ENCODE assay signal across 8 cellular contexts in genomic region chr18:55405655-55406373, GRCh38.
DNase-seq lines count a peak whose midpoint lies in the region; ATAC-seq and TF ChIP-seq lines count a peak whose summit lies in the region.

No MANE protein-coding gene starts in this region.

- dilution Hi-C loops in IMR-90 (cut with HindIII; ENCODE audit: low sequenced_read_pairs, unreplicated experiment): no loop called here

- ATAC-seq in IMR-90 (ENCODE audit: low read depth): peak; percentile 44
- no peak for ATAC-seq in GM21360 (IDR thresholded peaks at IDR 0.05; ENCODE audit: unreplicated experiment)

- H3K56ac ChIP-seq in IMR-90 (ENCODE audit: extremely low read depth, insufficient read depth, low read length): peak overlapping the region; percentile 64

- TF ChIP-seq CTCF in IMR-90 (conservative IDR thresholded peaks at IDR 0.05; ENCODE audit: low read depth, low read length) (no peak), RWPE1 (conservative IDR thresholded peaks at IDR 0.05; ENCODE audit: low read depth) (no peak), epithelial cell of proximal tubule (conservative IDR thresholded peaks at IDR 0.05; ENCODE audit: low read depth, low read length) (peak; percentile 27), nephron (IDR thresholded peaks at IDR 0.05; ENCODE audit: unreplicated experiment in 3 of 3) (no peak)

- TF ChIP-seq POLR2A in IMR-90 (IDR thresholded peaks at IDR 0.05; ENCODE audit: low read depth, low read length): no peak

- H3K4me1 Mint-ChIP-seq in nephron: peaks cover 73% of the 10 kb centered on the region

- peak overlapping the region; percentile 97 for H3K4me2 ChIP-seq in IMR-90 (ENCODE audit: low read depth, low read length)

- 0 out of 2 replicates have a peak overlapping the region, but pooled peaks have one; percentile 8 for H4K91ac ChIP-seq in IMR-90 (ENCODE audit: insufficient read depth, low read depth, low read length)

- peaks cover 7% of the 10 kb centered on the region for H3K4me1 ChIP-seq in IMR-90 (ENCODE audit: control insufficient read depth, insufficient read depth, low read length)

- no CpG with 5 or more reads among the region's 6 CpGs for WGBS in IMR-90 (ENCODE audit: extremely low coverage in 2 of 2, insufficient read length in 1 of 2), 2 experiments

- H3K4me3 ChIP-seq in IMR-90 (ENCODE audit: insufficient read depth, low read depth, low read length) (peak overlapping the region; percentile 9; the same call in 1 of the 2 replicates), epithelial cell of proximal tubule (ENCODE audit: low read depth, low read length) (no peak overlapping the region)

- no peaks in the 10 kb centered on the region; the same call in 1 of the 2 replicates for H3K36me3 ChIP-seq in IMR-90 (ENCODE audit: control insufficient read depth, insufficient read depth, low read length)

- peak overlapping the region; percentile 82 for H2BK5ac ChIP-seq in IMR-90 (ENCODE audit: low read depth, low read length, poor library complexity, severe bottlenecking)

- H4K20me1 ChIP-seq in IMR-90 (ENCODE audit: insufficient read depth, low read length): no peaks in the 10 kb centered on the region

- peak; percentile 77 for DNase-seq in AG08395 (ENCODE audit: low spot score)
- DNase-seq in IMR-90: peak; percentile 95
- DNase-seq in RWPE1 (ENCODE audit: low spot score): peak; percentile 55
- DNase-seq in epithelial cell of proximal tubule (ENCODE audit: low read depth): peak; percentile 56
- no peak for DNase-seq in activated CD8-positive, alpha-beta memory T cell treated with anti-CD3 and anti-CD28 coated beads, Interleukin-2, amount 50 U/mL, for 48 hours
- DNase-seq in activated gamma-delta T cell (lab: John Stamatoyannopoulos, UW): no peak

- peaks cover 28 to 77% of the 10 kb centered on the region in 2 experiments for H3K79me1 ChIP-seq in IMR-90 (ENCODE audit: low read depth in 1 of 2, low read length in 2 of 2)

- intact Hi-C loops in IMR-90 (cut with micrococcal nuclease): no loop called here

- no peaks in the 10 kb centered on the region for H3K27me3 ChIP-seq in IMR-90 (ENCODE audit: control insufficient read depth, insufficient read depth, low read length)

- H3K9ac ChIP-seq in IMR-90 (ENCODE audit: low read depth, low read length): peak overlapping the region; percentile 62; the same call in 1 of the 2 replicates

- H3K27ac Mint-ChIP-seq in nephron: peak overlapping the region; percentile 85 to 98 (median 88)

- POLR2A ChIA-PET in IMR-90 (lab: Charles Lee; ENCODE audit: unreplicated experiment) (interaction anchor here (0.6 kb wide), 1 partner anchor 670 kb away, joined by 3 read pairs; no protein-coding TSS in a partner anchor), RWPE1 (lab: Yijun Ruan, JAX; ENCODE audit: low non-redundant PET) (no interaction called here)

- peak overlapping the region; percentile 47 to 70; a peak in 1 of 4 replicates for H4K8ac ChIP-seq in IMR-90 (ENCODE audit: low read depth in 2 of 2, low read length in 2 of 2)

- H3K27ac ChIP-seq in IMR-90 (ENCODE audit: insufficient read depth, low read length): peak overlapping the region; percentile 32; the same call in 1 of the 2 replicates
- H3K27ac ChIP-seq in RWPE1: no peak overlapping the region

- H3K14ac ChIP-seq in IMR-90 (replicated peaks; ENCODE audit: low read depth, low read length): peak overlapping the region; percentile 46; the same call in 1 of the 2 replicates

- BruUV-seq in IMR-90 (replicated peaks; lab: Mats Ljungman, UMichigan): no TSS peak

- H2AK5ac ChIP-seq in IMR-90 (ENCODE audit: low read depth, low read length): no peak overlapping the region

- H3K4me3 Mint-ChIP-seq in nephron: peak overlapping the region; percentile 32 to 70 (median 50)

- peak overlapping the region; percentile 86 for H3K18ac ChIP-seq in IMR-90 (ENCODE audit: low read depth, low read length)

- peak overlapping the region; percentile 69 for H4K5ac ChIP-seq in IMR-90 (ENCODE audit: low read depth, low read length)

- H3K9me1 ChIP-seq in IMR-90 (ENCODE audit: insufficient read depth, low read length): peaks cover 3% of the 10 kb centered on the region; the same call in 1 of the 2 replicates

- peak overlapping the region; percentile 62 for H2BK120ac ChIP-seq in IMR-90 (ENCODE audit: low read depth, low read length)

- peak overlapping the region; percentile 35 for H2BK20ac ChIP-seq in IMR-90 (ENCODE audit: low read depth, low read length)

- in situ Hi-C loops in IMR-90 (cut with MboI; ENCODE audit: low sequenced_read_pairs): loop anchor here (25.0 kb wide), 1 partner anchor 169 kb away; no protein-coding TSS in a partner anchor

- H2AFZ ChIP-seq in IMR-90 (replicated peaks; ENCODE audit: low read length, poor library complexity): no peak overlapping the region

- H3K9me3 Mint-ChIP-seq in nephron: no peaks in the 10 kb centered on the region

- no peaks in the 10 kb centered on the region for H3K27me3 Mint-ChIP-seq in nephron (ENCODE audit: low read depth)

- H3K9me3 ChIP-seq in IMR-90 (ENCODE audit: control insufficient read depth, insufficient read depth, low read length): no peaks in the 10 kb centered on the region

- TF ChIP-seq RAD21 in IMR-90 (IDR thresholded peaks at IDR 0.05; ENCODE audit: low read length): peak; percentile 21; the same call in 1 of the 2 replicates

- CTCF ChIA-PET in IMR-90 (lab: Yijun Ruan, JAX): interaction anchor here (1.0 to 2.4 kb wide), 3 partner anchors 9 to 182 kb away, joined by 3 to 11 read pairs (median 3); no protein-coding TSS in a partner anchor
- CTCF ChIA-PET in RWPE1 (lab: Yijun Ruan, JAX): no interaction called here

- no peaks in the 10 kb centered on the region for H3K36me3 Mint-ChIP-seq in nephron (ENCODE audit: low read depth)

- no peak overlapping the region for H2AK9ac ChIP-seq in IMR-90 (replicated peaks; ENCODE audit: low read depth, low read length, poor library complexity)

- 0 out of 3 replicates have a peak overlapping the region, but pooled peaks have one; percentile 7 for H2BK15ac ChIP-seq in IMR-90 (ENCODE audit: low read depth, low read length)

- peak overlapping the region; percentile 28; the same call in 1 of the 2 replicates for H3K23ac ChIP-seq in IMR-90 (ENCODE audit: low read depth, low read length)

- H3K4ac ChIP-seq in IMR-90 (ENCODE audit: low read depth, low read length): peak overlapping the region; percentile 38; the same call in 1 of the 2 replicates

TF ChIP-seq in IMR-90, 13 proteins besides CTCF, POLR2A, EP300 and RAD21:
- TF ChIP-seq FOS (IDR thresholded peaks at IDR 0.05; ENCODE audit: low read depth, low read length) (peak; percentile 69), MAFK (IDR thresholded peaks at IDR 0.05; ENCODE audit: low read depth, low read length) (no peak)

Comparison
In these comparisons a context has a peak if more than half of its experiments do, and no peak if none do; other contexts are left out.
1. DNase-seq: peak in AG08395 (single experiment), IMR-90 (single experiment), RWPE1 (single experiment) and epithelial cell of proximal tubule (single experiment); none in activated CD8-positive, alpha-beta memory T cell treated with anti-CD3 and anti-CD28 coated beads, Interleukin-2, amount 50 U/mL, for 48 hours (single experiment) and activated gamma-delta T cell (single experiment).